ENCODE assay signal across 8 cellular contexts in the genomic region with DNA sequence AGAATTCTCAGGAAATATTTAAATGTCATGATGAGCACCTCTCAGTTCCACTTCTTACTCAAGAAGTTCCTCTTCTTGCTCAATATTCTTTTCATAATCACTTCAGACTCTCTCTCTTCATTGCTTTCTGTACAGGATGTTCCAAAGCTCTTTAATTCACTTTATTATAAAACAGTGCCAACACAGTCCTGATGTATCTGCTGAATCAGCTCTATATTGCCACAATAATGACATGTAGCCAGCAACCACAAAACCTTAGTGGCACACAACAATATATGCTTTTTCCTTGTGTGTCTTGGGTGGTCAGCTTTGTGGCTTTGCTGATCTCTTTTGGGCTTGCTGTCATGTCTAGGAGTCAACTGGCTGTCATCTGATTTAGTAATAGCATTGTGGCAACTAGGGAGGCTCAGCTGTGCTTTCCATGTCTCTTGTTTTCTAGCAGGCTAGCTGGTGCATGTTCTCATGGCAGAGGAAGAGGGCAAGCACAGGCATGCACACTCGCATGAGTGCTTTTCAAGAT. TPM values are rescaled to one million over a fixed set of nuclear protein-coding genes. Genes with fewer than 3 reads are reported as not detected.
DNase-seq lines count a peak whose midpoint lies in the region; ATAC-seq and TF ChIP-seq lines count a peak whose summit lies in the region.
"Had no signal": no experiment of that assay in that cellular context is flagged by ENCODE, and none has a peak within 500 bp of the region (broad histone marks: within the 10 kb centered on the region; RNA-seq: fewer than 3 reads in every experiment).

No MANE protein-coding gene starts in this region.

- no peaks in the 10 kb centered on the region for H3K36me3 ChIP-seq in adipocyte (ENCODE audit: control insufficient read depth, insufficient read depth, low read length, severe bottlenecking)
- H3K36me3 ChIP-seq in spleen: no peaks in the 10 kb centered on the region

- 62 to 92% (median 82%) methylated on average over 1 of the region's 1 CpG for WGBS in spleen, 5 donors

- no peak overlapping the region for H3K27ac Mint-ChIP-seq in activated CD8-positive, alpha-beta memory T cell treated with anti-CD3 and anti-CD28 coated beads, Interleukin-2, amount 10 ng/mL, durations not matched to agents 7 days and 5 days
- no peak overlapping the region for H3K27ac Mint-ChIP-seq in CD4-positive, alpha-beta T cell
- H3K27ac Mint-ChIP-seq: stimulated activated naive CD8-positive, alpha-beta T cell treated with anti-CD3 and anti-CD28 coated beads, Interleukin-15, Interleukin-2, amounts not matched to agents 100 ng/mL and 50 ng/mL, for 24 hours had no signal

- peak overlapping the region in 7 of 8 donors; percentile 52 to 91 (median 70) for H3K27ac ChIP-seq in spleen
- H3K27ac ChIP-seq in CD4-positive, alpha-beta T cell (ENCODE audit: low read depth, low read length): no peak overlapping the region

- peaks cover 18% of the 10 kb centered on the region for H3K27me3 Mint-ChIP-seq in activated CD8-positive, alpha-beta memory T cell treated with anti-CD3 and anti-CD28 coated beads, Interleukin-2, amount 10 ng/mL, durations not matched to agents 7 days and 5 days
- peaks cover 34% of the 10 kb centered on the region for H3K27me3 Mint-ChIP-seq in CD4-positive, alpha-beta T cell

- CTCF ChIA-PET in activated CD8-positive, alpha-beta memory T cell treated with anti-CD3 and anti-CD28 coated beads, Interleukin-2, amount 10 ng/mL, durations not matched to agents 7 days and 5 days (lab: Charles Lee): interaction anchor here (1.5 kb wide), 1 partner anchor 25 kb away, joined by 3 read pairs; no protein-coding TSS in a partner anchor
- CTCF ChIA-PET in CD4-positive, alpha-beta T cell (lab: Charles Lee): no interaction called here

- POLR2A ChIA-PET in CD4-positive, alpha-beta T cell (lab: Charles Lee): no interaction called here

- intact Hi-C loops in spleen (cut with DNase I; ENCODE audit: low total_unique reads): loop anchor here (10.0 kb wide), 1 partner anchor 156 kb away; no protein-coding TSS in a partner anchor
- intact Hi-C loops in CD4-positive, alpha-beta T cell (cut with DNase I, micrococcal nuclease): no loop called here

- H3K9ac ChIP-seq in adipocyte (ENCODE audit: low read length): peak overlapping the region; percentile 0

- H3K4me1 Mint-ChIP-seq in activated CD8-positive, alpha-beta memory T cell treated with anti-CD3 and anti-CD28 coated beads, Interleukin-2, amount 10 ng/mL, durations not matched to agents 7 days and 5 days: peaks cover 9% of the 10 kb centered on the region
- H3K4me1 Mint-ChIP-seq in CD4-positive, alpha-beta T cell (ENCODE audit: low read depth): no peaks in the 10 kb centered on the region

- peaks cover 20% of the 10 kb centered on the region for H3K9me3 ChIP-seq in adipocyte (ENCODE audit: control insufficient read depth, low read length)
- H3K9me3 ChIP-seq in spleen: peaks cover 0 to 25% (median 19%) of the 10 kb centered on the region in 8 donors
- H3K9me3 ChIP-seq in CD4-positive, alpha-beta T cell (ENCODE audit: control insufficient read depth, low read length): no peaks in the 10 kb centered on the region

- H3K27me3 ChIP-seq in adipocyte (replicated peaks; ENCODE audit: control insufficient read depth, insufficient read depth, low read length): no peaks in the 10 kb centered on the region
- H3K27me3 ChIP-seq in spleen (replicated peaks in 1 of 7): no peaks in the 10 kb centered on the region
- no peaks in the 10 kb centered on the region for H3K27me3 ChIP-seq in CD4-positive, alpha-beta T cell (ENCODE audit: control insufficient read depth, insufficient read depth, low read length)

- H3K4me3 ChIP-seq in adipocyte (ENCODE audit: low read length) (peak overlapping the region; percentile 5), spleen (peak overlapping the region in 1 of 8 donors; percentile 34)

- no peak overlapping the region for H3K4me3 Mint-ChIP-seq in activated CD8-positive, alpha-beta memory T cell treated with anti-CD3 and anti-CD28 coated beads, Interleukin-2, amount 10 ng/mL, durations not matched to agents 7 days and 5 days
- H3K4me3 Mint-ChIP-seq in CD4-positive, alpha-beta T cell: no peak overlapping the region
- H3K4me3 Mint-ChIP-seq: stimulated activated naive CD8-positive, alpha-beta T cell treated with anti-CD3 and anti-CD28 coated beads, Interleukin-15, Interleukin-2, amounts not matched to agents 100 ng/mL and 50 ng/mL, for 24 hours had no signal

- TF ChIP-seq POLR2A in spleen (IDR thresholded peaks at IDR 0.05): no peak

- H3K36me3 Mint-ChIP-seq in activated CD8-positive, alpha-beta memory T cell treated with anti-CD3 and anti-CD28 coated beads, Interleukin-2, amount 10 ng/mL, durations not matched to agents 7 days and 5 days: peaks cover 14% of the 10 kb centered on the region
- H3K36me3 Mint-ChIP-seq in CD4-positive, alpha-beta T cell (ENCODE audit: low read depth): no peaks in the 10 kb centered on the region

- TF ChIP-seq CTCF in spleen (IDR thresholded peaks at IDR 0.05 in 8 of 11, conservative IDR thresholded peaks at IDR 0.05 in 3 of 11): no peak
- TF ChIP-seq CTCF in CD4-positive, alpha-beta T cell (IDR thresholded peaks at IDR 0.05): no peak

- peaks cover 24% of the 10 kb centered on the region for H3K4me1 ChIP-seq in adipocyte (ENCODE audit: control insufficient read depth, insufficient read depth, low read length)
- H3K4me1 ChIP-seq in spleen: peaks cover 0 to 53% (median 13%) of the 10 kb centered on the region in 6 donors

- peaks cover 12% of the 10 kb centered on the region for H3K9me3 Mint-ChIP-seq in activated CD8-positive, alpha-beta memory T cell treated with anti-CD3 and anti-CD28 coated beads, Interleukin-2, amount 10 ng/mL, durations not matched to agents 7 days and 5 days (ENCODE audit: low read depth)
- peaks cover 6% of the 10 kb centered on the region for H3K9me3 Mint-ChIP-seq in CD4-positive, alpha-beta T cell

- ATAC-seq in GM19438 (IDR thresholded peaks at IDR 0.05; ENCODE audit: low read depth, unreplicated experiment) (peak; percentile 56), HG03342 (IDR thresholded peaks at IDR 0.05; ENCODE audit: unreplicated experiment) (peak; percentile 44)
- ATAC-seq in activated CD8-positive, alpha-beta memory T cell treated with anti-CD3 and anti-CD28 coated beads, Interleukin-2, amount 10 ng/mL, durations not matched to agents 7 days and 5 days: no peak
- ATAC-seq in CD4-positive, alpha-beta T cell (ENCODE audit: poor library complexity): no peak

- DNase-seq in adipocyte (ENCODE audit: low read depth) (peak; percentile 63), spleen (no peak), superior temporal gyrus (ENCODE audit: extremely low spot score) (no peak)
- DNase-seq in activated CD8-positive, alpha-beta memory T cell treated with anti-CD3 and anti-CD28 coated beads, Interleukin-2, amount 10 ng/mL, durations not matched to agents 7 days and 5 days: no peak
- DNase-seq in CD4-positive, alpha-beta T cell: no peak

RNA-seq across cellular contexts. Expression of a gene that starts 52.8 kb away (rescaled TPM):
- 10 to 100 TPM in 2 of 7 donors, 1 to 10 TPM in 5; 7.2 to 17.1 (median 8.0) TPM for total RNA-seq in spleen
- polyA plus RNA-seq in spleen: 1 to 10 TPM; 1.1 to 1.4 (median 1.2) TPM
- total RNA-seq in activated CD8-positive, alpha-beta memory T cell treated with anti-CD3 and anti-CD28 coated beads, Interleukin-2, amount 10 ng/mL, durations not matched to agents 7 days and 5 days: 1 to 10 TPM; 7.8 to 8.0 TPM
- 1 to 10 TPM; 1.6 to 1.7 TPM for total RNA-seq in CD4-positive, alpha-beta T cell

Comparison
In these comparisons a context has a peak if more than half of its experiments do, and no peak if none do; other contexts are left out.
1. ATAC-seq: peak in GM19438 (single experiment) and HG03342 (single experiment); none in activated CD8-positive, alpha-beta memory T cell treated with anti-CD3 and anti-CD28 coated beads, Interleukin-2, amount 10 ng/mL, durations not matched to agents 7 days and 5 days (single experiment) and CD4-positive, alpha-beta T cell (single experiment).